9 cellular contexts compared by ENCODE assay signal in genomic region chr2:191845248-191845715, GRCh38. TPM values are rescaled to one million over a fixed set of nuclear protein-coding genes. Genes with fewer than 3 reads are reported as not detected.
DNase-seq lines count a peak whose midpoint lies in the region; ATAC-seq and TF ChIP-seq lines count a peak whose summit lies in the region.
"Had no signal": no experiment of that assay in that cellular context is flagged by ENCODE, and none has a peak within 500 bp of the region (broad histone marks: within the 10 kb centered on the region; RNA-seq: fewer than 3 reads in every experiment).

No MANE protein-coding gene starts in this region.

- DNase-seq in dorsolateral prefrontal cortex (no peak), lower leg skin (ENCODE audit: low spot score in 2 of 2) (no peak), thoracic aorta (ENCODE audit: low spot score) (no peak), NCI-H69 (lab: John Stamatoyannopoulos, UW) (no peak), Kasumi-1 (lab: John Stamatoyannopoulos, UW) (no peak)

- 37 to 42% methylated on average over 9 of the region's 9 CpGs for WGBS in lower leg skin, 2 donors

- H3K9ac ChIP-seq in HUES48 (ENCODE audit: low read depth, low read length) = no peak overlapping the region
- H3K9ac ChIP-seq: KMS-11 had no signal

- H3K27me3 ChIP-seq in HUES48 (ENCODE audit: control insufficient read depth, insufficient read depth, low read length) (no peaks in the 10 kb centered on the region), dorsolateral prefrontal cortex (no peaks in the 10 kb centered on the region), thoracic aorta (replicated peaks; ENCODE audit: insufficient read depth) (no peaks in the 10 kb centered on the region)

- TF ChIP-seq POLR2A in lower leg skin (IDR thresholded peaks at IDR 0.05) = no peak

- peaks cover 35% of the 10 kb centered on the region for H3K4me1 ChIP-seq in HUES48 (ENCODE audit: control insufficient read depth, insufficient read depth, low read length)
- H3K4me1 ChIP-seq in thoracic aorta (ENCODE audit: control insufficient read depth in 1 of 2, low read depth in 2 of 2) = peaks cover 9 to 32% of the 10 kb centered on the region in 2 donors

- H3K4me3 ChIP-seq in HUES48 (ENCODE audit: low read depth, low read length) (no peak overlapping the region), dorsolateral prefrontal cortex (peak overlapping the region; percentile 1 to 65 (median 42)), lower leg skin (ENCODE audit: low read depth, poor library complexity, severe bottlenecking) (peak overlapping the region; percentile 1), thoracic aorta (peak overlapping the region; percentile 64)

- H3K27ac ChIP-seq in HUES48 (ENCODE audit: low read depth, low read length) = peak overlapping the region; percentile 51
- peak overlapping the region in 20 of 59 donors; percentile 9 to 72 (median 32) for H3K27ac ChIP-seq in dorsolateral prefrontal cortex
- H3K27ac ChIP-seq in thoracic aorta = no peak overlapping the region
- H3K27ac ChIP-seq: KMS-11 had no signal

- TF ChIP-seq CTCF in dorsolateral prefrontal cortex (IDR thresholded peaks at IDR 0.05 in 54 of 56, conservative IDR thresholded peaks at IDR 0.05 in 2 of 56; ENCODE audit: low read depth in 1 of 56, partially characterized antibody in 56 of 56) = no peak
- no peak for TF ChIP-seq CTCF in lower leg skin (IDR thresholded peaks at IDR 0.05)
- TF ChIP-seq CTCF in thoracic aorta (IDR thresholded peaks at IDR 0.05) = no peak

- intact Hi-C loops in dorsolateral prefrontal cortex (cut with DNase I) (no loop called here), lower leg skin (cut with DNase I; ENCODE audit: low total_unique reads) (no loop called here)

- H3K9me3 ChIP-seq in HUES48 (ENCODE audit: control insufficient read depth, insufficient read depth, low read length) (no peaks in the 10 kb centered on the region), thoracic aorta (no peaks in the 10 kb centered on the region)

- H3K36me3 ChIP-seq in HUES48 (ENCODE audit: control insufficient read depth, insufficient read depth, low read length) = no peaks in the 10 kb centered on the region
- no peaks in the 10 kb centered on the region for H3K36me3 ChIP-seq in thoracic aorta

- ATAC-seq in thoracic aorta (ENCODE audit: insufficient number of reproducible peaks, low FRiP score, low read depth) = no peak
- no peak for ATAC-seq in HG03439 (IDR thresholded peaks at IDR 0.05; ENCODE audit: unreplicated experiment)
- ATAC-seq in activated CD4-positive, CD25-positive, alpha-beta regulatory T cell treated with anti-CD3 and anti-CD28 coated beads, Interleukin-2, amount 50 U/mL, for 24 hours = no peak

RNA-seq across cellular contexts. Expression of gene CAVIN2, which starts 1.6 kb away (rescaled TPM):
- total RNA-seq in dorsolateral prefrontal cortex = 10 to 100 TPM in 91 of 120 experiments, 1 to 10 TPM in 29; 1.5 to 40.2 (median 14.7) TPM
- total RNA-seq in lower leg skin = 10 to 100 TPM in 2 of 4 donors, 1 to 10 TPM in 2; 6.7 to 18.8 (median 10.0) TPM
- 10 to 100 TPM; 14.9 to 15.0 TPM for total RNA-seq in thoracic aorta
